Comparison of ENCODE assay signal across 9 cellular contexts in the genomic region with DNA sequence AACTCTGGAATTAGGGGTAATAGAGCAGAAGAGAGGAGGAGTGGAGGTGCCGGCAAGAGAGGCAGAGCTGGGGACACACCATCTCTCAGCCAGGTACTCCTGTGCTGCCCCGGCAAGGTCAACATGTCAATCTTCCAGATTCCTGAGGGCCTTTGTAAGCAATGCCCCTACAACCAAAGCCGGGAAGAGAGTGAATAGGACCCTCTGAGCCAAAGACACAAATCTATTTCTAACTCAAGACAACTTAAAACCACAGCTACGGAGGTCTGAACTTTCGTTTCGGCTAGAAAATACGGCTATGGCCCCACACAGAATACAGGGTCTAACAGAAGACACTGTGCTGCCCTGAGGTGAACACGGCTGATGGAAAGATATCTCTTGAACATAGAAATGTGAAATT.
A peak's percentile ranks its signal among the peaks of the same experiment; 100 is the strongest.
DNase-seq lines count a peak whose midpoint lies in the region; ATAC-seq, FAIRE-seq and TF ChIP-seq lines count a peak whose summit lies in the region.
"Had no signal": no experiment of that assay in that cellular context is flagged by ENCODE, and none has a peak within 500 bp of the region (broad histone marks: within the 10 kb centered on the region; RNA-seq: fewer than 3 reads in every experiment).

No MANE protein-coding gene starts in this region.

- H3F3A ChIP-seq in SU-DHL-6 (ENCODE audit: insufficient read depth) = peaks cover 97% of the 10 kb centered on the region

- TF ChIP-seq EP300 in H1 (IDR thresholded peaks at IDR 0.05; ENCODE audit: borderline replicate concordance in 1 of 2, low read depth in 2 of 2, low read length in 2 of 2) = no peak

- peak overlapping the region; percentile 68 for H3K9ac ChIP-seq in SU-DHL-6 (ENCODE audit: low read length)
- no peak overlapping the region for H3K9ac ChIP-seq in H1 (replicated peaks in 1 of 4; ENCODE audit: extremely low read depth in 1 of 4, low read depth in 3 of 4, low read length in 3 of 4)

- no peak overlapping the region for H3K23ac ChIP-seq in H1 (ENCODE audit: insufficient read length)

- TF ChIP-seq RAD21 in H1 (IDR thresholded peaks at IDR 0.05 in 1 of 2, conservative IDR thresholded peaks at IDR 0.05 in 1 of 2; ENCODE audit: low read depth in 2 of 2, low read length in 2 of 2) = no peak

- peak overlapping the region; percentile 66; the same call in 1 of the 2 replicates for H2BK5ac ChIP-seq in H1 (ENCODE audit: low read depth, low read length)

- H3K9me2 ChIP-seq in SU-DHL-6 (replicated peaks; ENCODE audit: insufficient read depth, low read length) = no peaks in the 10 kb centered on the region

- no peaks in the 10 kb centered on the region for H3K27me3 ChIP-seq in HL-60 (ENCODE audit: insufficient read depth, poor library complexity, severe bottlenecking)
- no peaks in the 10 kb centered on the region for H3K27me3 ChIP-seq in SU-DHL-6 (ENCODE audit: low read length)
- H3K27me3 ChIP-seq in H1 (replicated peaks in 1 of 4; ENCODE audit: control insufficient read depth in 3 of 4, extremely low read depth in 1 of 4, insufficient read depth in 3 of 4, low read length in 3 of 4) = no peaks in the 10 kb centered on the region

- peaks cover 89% of the 10 kb centered on the region for H3K4me1 Mint-ChIP-seq in stimulated activated effector memory CD8-positive, alpha-beta T cell treated with anti-CD3 and anti-CD28 coated beads, Interleukin-12 subunit alpha, Interleukin-12 subunit beta, amount 100 ng/mL, for 72 hours

- H3K23me2 ChIP-seq in H1 (ENCODE audit: low read depth, low read length) = no peaks in the 10 kb centered on the region; the same call in 1 of the 2 replicates

- DNase-seq in HL-60 (ENCODE audit: low read depth in 1 of 2, low spot score in 1 of 2) = no peak
- DNase-seq in H1 (ENCODE audit: low read depth in 1 of 2, low spot score in 2 of 2) = no peak
- DNase-seq in stimulated activated effector memory CD8-positive, alpha-beta T cell treated with anti-CD3 and anti-CD28 coated beads, Interleukin-12 subunit alpha, Interleukin-12 subunit beta, amount 100 ng/mL, for 72 hours (ENCODE audit: low spot score in 2 of 2) = no peak
- no peak for DNase-seq in RPMI8226
- DNase-seq: DMS53, NCI-H1694 had no signal

- H3K9me3 ChIP-seq in SU-DHL-6 (ENCODE audit: insufficient read depth, low read length) = no peaks in the 10 kb centered on the region
- no peaks in the 10 kb centered on the region for H3K9me3 ChIP-seq in H1 (ENCODE audit: insufficient read depth in 2 of 2, low read depth in 1 of 2, low read length in 1 of 2)

- peak overlapping the region; percentile 61 for H3K27ac ChIP-seq in HL-60 (replicated peaks)
- H3K27ac ChIP-seq in SU-DHL-6 (ENCODE audit: low read depth, low read length) = peak overlapping the region; percentile 99
- H3K27ac ChIP-seq in H1 (ENCODE audit: low read depth, low read length) = no peak overlapping the region

- 85% methylated on average over 8 of the region's 8 CpGs; no CpG with 5 or more reads in 1 of the 2 experiments for WGBS in H1 (ENCODE audit: extremely low coverage in 1 of 2, insufficient coverage in 1 of 2, insufficient read length in 1 of 2, insufficient replicate concordance in 2 of 2, low coverage in 1 of 2, low lambda C conversion rate in 2 of 2, missing lambda C conversion rate in 1 of 2), 2 experiments

- peaks cover 18 to 49% (median 29%) of the 10 kb centered on the region in 4 experiments for H3K4me1 ChIP-seq in H1 (replicated peaks in 1 of 4; ENCODE audit: control insufficient read depth in 3 of 4, insufficient read depth in 4 of 4, low read length in 3 of 4)

- H3K4me2 ChIP-seq in SU-DHL-6 (ENCODE audit: low read depth, low read length, poor library complexity, severe bottlenecking) (peak overlapping the region; percentile 98), H1 (ENCODE audit: insufficient read depth in 1 of 2, low read depth in 2 of 2, low read length in 2 of 2) (no peak overlapping the region)

- H4K8ac ChIP-seq in H1 (ENCODE audit: extremely low read depth, insufficient read depth, low read length) = no peak overlapping the region

- H2BK120ac ChIP-seq in H1 (replicated peaks; ENCODE audit: low read depth, low read length) = peak overlapping the region; percentile 24

- H3K4me3 ChIP-seq in HL-60 (replicated peaks; ENCODE audit: insufficient read depth, low read length) = no peak overlapping the region
- peak overlapping the region; percentile 44 for H3K4me3 ChIP-seq in SU-DHL-6 (ENCODE audit: insufficient read depth, low read length, poor library complexity, severe bottlenecking)
- H3K4me3 ChIP-seq in H1 (ENCODE audit: extremely low read depth in 1 of 4, insufficient read depth in 2 of 4, low read depth in 3 of 4, low read length in 4 of 4) = no peak overlapping the region

- H3K56ac ChIP-seq in H1 (replicated peaks; ENCODE audit: insufficient read length, low read depth, low read length) = no peak overlapping the region

- H2AK5ac ChIP-seq in H1 (ENCODE audit: low read depth, low read length) = peak overlapping the region; percentile 87; the same call in 1 of the 2 replicates

- peak overlapping the region; percentile 89 for H3K27ac Mint-ChIP-seq in stimulated activated effector memory CD8-positive, alpha-beta T cell treated with anti-CD3 and anti-CD28 coated beads, Interleukin-12 subunit alpha, Interleukin-12 subunit beta, amount 100 ng/mL, for 72 hours

- FAIRE-seq in H1 (lab: Jason Lieb, UNC) = no peak

- H3K9me3 Mint-ChIP-seq in stimulated activated effector memory CD8-positive, alpha-beta T cell treated with anti-CD3 and anti-CD28 coated beads, Interleukin-12 subunit alpha, Interleukin-12 subunit beta, amount 100 ng/mL, for 72 hours = no peaks in the 10 kb centered on the region

- no peak for TF ChIP-seq CTCF in HL-60 (IDR thresholded peaks at IDR 0.05; ENCODE audit: insufficient read depth, low read length)
- TF ChIP-seq CTCF in SU-DHL-6 (IDR thresholded peaks at IDR 0.05; ENCODE audit: insufficient read depth, low read length, poor library complexity, severe bottlenecking) = no peak
- no peak for TF ChIP-seq CTCF in H1 (IDR thresholded peaks at IDR 0.05; ENCODE audit: control extremely low read depth in 1 of 3, insufficient read depth in 1 of 3, low read depth in 1 of 3, low read length in 3 of 3)

- H3K79me2 ChIP-seq in SU-DHL-6 (ENCODE audit: insufficient read depth, low read length) = peaks cover 77% of the 10 kb centered on the region
- peaks cover 0 to 70% of the 10 kb centered on the region in 2 experiments; a peak in 3 of 4 replicates for H3K79me2 ChIP-seq in H1 (ENCODE audit: control insufficient read depth in 1 of 2, insufficient read depth in 2 of 2, low read length in 2 of 2)

- peak overlapping the region; percentile 28 for H2BK20ac ChIP-seq in H1 (ENCODE audit: low read length)

- ATAC-seq in stimulated activated effector memory CD8-positive, alpha-beta T cell treated with anti-CD3 and anti-CD28 coated beads, Interleukin-12 subunit alpha, Interleukin-12 subunit beta, amount 100 ng/mL, for 72 hours = peak; percentile 44
- ATAC-seq in HG03442 (IDR thresholded peaks at IDR 0.05; ENCODE audit: unreplicated experiment) (no peak), HG03139 (IDR thresholded peaks at IDR 0.05; ENCODE audit: unreplicated experiment) (no peak)

- no peaks in the 10 kb centered on the region for H4K20me1 ChIP-seq in SU-DHL-6 (ENCODE audit: low read depth, low read length)
- H4K20me1 ChIP-seq in H1 (replicated peaks in 1 of 2; ENCODE audit: control insufficient read depth in 1 of 2, insufficient read depth in 2 of 2, low read length in 2 of 2) = peaks cover 0 to 2% of the 10 kb centered on the region in 2 experiments

- H3K14ac ChIP-seq in H1 (ENCODE audit: insufficient read length) = no peak overlapping the region

- no peak overlapping the region for H2BK15ac ChIP-seq in H1 (ENCODE audit: low read length)

- no peak overlapping the region for H4K91ac ChIP-seq in H1 (replicated peaks; ENCODE audit: insufficient read length, low read length)

- peaks cover 5% of the 10 kb centered on the region for H3K36me3 Mint-ChIP-seq in stimulated activated effector memory CD8-positive, alpha-beta T cell treated with anti-CD3 and anti-CD28 coated beads, Interleukin-12 subunit alpha, Interleukin-12 subunit beta, amount 100 ng/mL, for 72 hours

- CTCF ChIA-PET in H1 (lab: Charles Lee; ENCODE audit: partially characterized antibody) = interaction anchor here (0.9 to 1.5 kb wide), 3 partner anchors 12 to 97 kb away, joined by 3 to 6 read pairs (median 3); no protein-coding TSS in a partner anchor

- H3K79me1 ChIP-seq in H1 (ENCODE audit: low read depth, low read length) = peaks cover 9% of the 10 kb centered on the region

- H3K18ac ChIP-seq in H1 (ENCODE audit: extremely low read depth, low read length) = no peak overlapping the region

- no peak overlapping the region for H4K5ac ChIP-seq in H1 (ENCODE audit: insufficient read length, low read depth, low read length)

- POLR2A ChIA-PET in H1 (lab: Charles Lee; ENCODE audit: partially characterized antibody) = interaction anchor here (1.0 to 1.7 kb wide), 3 partner anchors 20 to 68 kb away, joined by 3 to 5 read pairs (median 4); no protein-coding TSS in a partner anchor

- peak overlapping the region; percentile 70 for H3K4me3 Mint-ChIP-seq in stimulated activated effector memory CD8-positive, alpha-beta T cell treated with anti-CD3 and anti-CD28 coated beads, Interleukin-12 subunit alpha, Interleukin-12 subunit beta, amount 100 ng/mL, for 72 hours

- H3K4ac ChIP-seq in H1 (replicated peaks; ENCODE audit: insufficient read length, low read depth, low read length) = no peak overlapping the region

- H3K36me3 ChIP-seq in SU-DHL-6 (ENCODE audit: low read length) (no peaks in the 10 kb centered on the region), H1 (ENCODE audit: control insufficient read depth in 2 of 4, insufficient read depth in 4 of 4, low read length in 3 of 4) (no peaks in the 10 kb centered on the region)

- H2BK12ac ChIP-seq in H1 (ENCODE audit: low read depth, low read length) = no peak overlapping the region

- H2AFZ ChIP-seq in SU-DHL-6 (ENCODE audit: low read depth, low read length, severe bottlenecking) (no peak overlapping the region), H1 (ENCODE audit: low read length) (no peak overlapping the region)

- no peak for TF ChIP-seq POLR2A in H1 (IDR thresholded peaks at IDR 0.05; ENCODE audit: control extremely low read depth in 1 of 2, low read depth in 2 of 2, low read length in 2 of 2)

TF ChIP-seq in H1, 55 proteins besides CTCF, POLR2A, EP300 and RAD21:
- TF ChIP-seq CEBPB (IDR thresholded peaks at IDR 0.05; ENCODE audit: low read depth, low read length) = no peak
- peak; percentile 19; the same call in 1 of the 2 replicates for TF ChIP-seq SP2 (IDR thresholded peaks at IDR 0.05; ENCODE audit: low read length)
- no peak for TF ChIP-seq CBX8 (IDR thresholded peaks at IDR 0.05; ENCODE audit: borderline replicate concordance, low read depth, low read length)
- no peak for TF ChIP-seq EZH2 (IDR thresholded peaks at IDR 0.05; ENCODE audit: low read depth, low read length, severe bottlenecking)
- TF ChIP-seq TEAD4 (IDR thresholded peaks at IDR 0.05; ENCODE audit: low read depth, low read length) = no peak
